In the genomic region with DNA sequence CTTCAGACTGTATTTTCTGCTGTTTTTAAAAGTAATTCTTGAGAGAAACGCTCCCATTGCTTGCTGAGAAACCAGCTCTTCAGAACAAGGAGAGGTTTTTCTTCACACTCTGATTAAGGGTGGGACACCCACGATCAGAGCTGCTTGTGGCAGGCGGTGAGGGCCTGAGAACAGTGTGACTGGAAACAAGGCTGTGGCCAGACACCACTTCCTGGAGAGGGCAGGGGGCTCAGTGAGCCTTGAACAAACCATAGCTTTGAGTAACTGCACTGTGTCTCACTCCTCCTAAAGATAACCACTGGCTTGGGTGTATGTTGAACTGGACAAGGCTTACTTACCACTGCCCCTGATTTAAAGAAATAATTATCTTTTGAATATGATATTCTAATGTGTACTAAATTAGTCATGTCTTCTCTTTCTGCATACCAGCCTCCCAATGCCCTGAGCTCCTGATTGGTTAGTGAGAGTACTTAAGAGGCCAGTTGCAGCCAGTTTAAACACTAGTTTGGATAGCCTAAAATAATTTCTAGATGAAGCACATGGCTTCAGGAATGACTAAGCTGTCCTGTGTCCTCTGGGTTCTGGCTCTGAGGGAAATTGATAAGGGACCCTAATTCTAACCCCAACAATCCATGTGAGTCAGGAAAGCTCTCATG, we compare ENCODE assay signal across 10 cellular contexts. TPM values are rescaled to one million over a fixed set of nuclear protein-coding genes. Genes with fewer than 3 reads are reported as not detected.
DNase-seq lines count a peak whose midpoint lies in the region; ATAC-seq and TF ChIP-seq lines count a peak whose summit lies in the region.
"Had no signal": no experiment of that assay in that cellular context is flagged by ENCODE, and none has a peak within 500 bp of the region (broad histone marks: within the 10 kb centered on the region; RNA-seq: fewer than 3 reads in every experiment).

No MANE protein-coding gene starts in this region.

- no peak for TF ChIP-seq CTCF in uterus (IDR thresholded peaks at IDR 0.05)

- peak; percentile 45 for DNase-seq in activated naive CD4-positive, alpha-beta T cell treated with Interleukin-2 at 50 U/mL for 16 hours
- no peak for DNase-seq in activated naive CD4-positive, alpha-beta T cell (lab: John Stamatoyannopoulos, UW)
- DNase-seq in activated effector memory CD4-positive, alpha-beta T cell treated with anti-CD3 and anti-CD28 coated beads, Interleukin-2, amount 50 U/mL, for 16 hours, result peak; percentile 65
- peak; percentile 17 to 18 for DNase-seq in stimulated activated CD8-positive, alpha-beta memory T cell treated with anti-CD3 and anti-CD28 coated beads, Interleukin-2, amount 100 ng/mL, for 1 hour (ENCODE audit: low read depth in 2 of 2)
- DNase-seq in globus pallidus (ENCODE audit: low spot score) (no peak), HCEC 1CT (no peak), uterus (no peak)

- no peak overlapping the region for H3K27ac ChIP-seq in uterus

- no peaks in the 10 kb centered on the region for H3K4me1 ChIP-seq in uterus

- H3K9me3 ChIP-seq in uterus, result no peaks in the 10 kb centered on the region

- H3K36me3 ChIP-seq in uterus, result no peaks in the 10 kb centered on the region

- intact Hi-C loops in uterus (cut with DNase I; ENCODE audit: low total_unique reads), result no loop called here

- TF ChIP-seq POLR2A in uterus (IDR thresholded peaks at IDR 0.05), result no peak

- ATAC-seq in HG03457 (IDR thresholded peaks at IDR 0.05; ENCODE audit: unreplicated experiment), result peak; percentile 84

- H3K27me3 ChIP-seq in uterus, result no peaks in the 10 kb centered on the region

- no peak overlapping the region for H3K4me3 ChIP-seq in uterus

RNA-seq across cellular contexts. Expression of gene GPR82, which starts 3.7 kb away (rescaled TPM):
- total RNA-seq in uterus, result under 1 TPM in 2 of 4 donors, not detected in 2; 0.29 to 0.30 TPM
- total RNA-seq: lung microvascular endothelial cell had no signal

RNA-seq across cellular contexts. Expression of gene GPR34, which starts 31.5 kb away (rescaled TPM):
- 10 to 100 TPM in 2 of 4 donors, 1 to 10 TPM in 1, under 1 TPM in 1; 0.26 to 12.0 (median 8.3) TPM for total RNA-seq in uterus
- total RNA-seq: lung microvascular endothelial cell; T-helper 2 cell treated with Interferon-gamma antibody and Interleukin-4, amounts not matched to agents 100 ng/mL and 5 ng/mL, for 36 hours had no signal

Comparison
In these comparisons a context has a peak if more than half of its experiments do, and no peak if none do; other contexts are left out.
1. DNase-seq: peak in activated naive CD4-positive, alpha-beta T cell treated with Interleukin-2 at 50 U/mL for 16 hours (single experiment), activated effector memory CD4-positive, alpha-beta T cell treated with anti-CD3 and anti-CD28 coated beads, Interleukin-2, amount 50 U/mL, for 16 hours (single experiment) and stimulated activated CD8-positive, alpha-beta memory T cell treated with anti-CD3 and anti-CD28 coated beads, Interleukin-2, amount 100 ng/mL, for 1 hour (2 of 2); none in activated naive CD4-positive, alpha-beta T cell (0 of 4), globus pallidus (single experiment), HCEC 1CT (single experiment) and uterus (0 of 2).